Comparison of ENCODE assay signal across 8 cellular contexts in genomic region chr11:102268083-102268984, GRCh38. TPM values are rescaled to one million over a fixed set of nuclear protein-coding genes. Genes with fewer than 3 reads are reported as not detected.
DNase-seq lines count a peak whose midpoint lies in the region; TF ChIP-seq lines count a peak whose summit lies in the region.

No MANE protein-coding gene starts in this region.

- peak overlapping the region in 3 of 5 donors; percentile 4 to 51 (median 33) for H3K27ac ChIP-seq in adrenal gland
- H3K27ac ChIP-seq in smooth muscle cell (ENCODE audit: low read depth): peak overlapping the region; percentile 34

- TF ChIP-seq CTCF in adrenal gland (IDR thresholded peaks at IDR 0.05) (peak; percentile 38 to 59 (median 53)), smooth muscle cell (IDR thresholded peaks at IDR 0.05; ENCODE audit: borderline replicate concordance, insufficient read depth, poor library complexity, severe bottlenecking) (peak; percentile 14)

- peak overlapping the region; percentile 49 for H2AFZ ChIP-seq in smooth muscle cell (ENCODE audit: low read depth)

- 26 to 44% (median 29%) methylated on average over 17 to 39 of the region's 39 CpGs for WGBS in adrenal gland, 4 donors
- 21% methylated on average over 35 of the region's 39 CpGs for WGBS in smooth muscle cell (ENCODE audit: low lambda C conversion rate)

- no peaks in the 10 kb centered on the region for H3K36me3 ChIP-seq in adrenal gland (replicated peaks in 1 of 2)
- H3K36me3 ChIP-seq in smooth muscle cell (ENCODE audit: low read depth): no peaks in the 10 kb centered on the region

- H3K79me2 ChIP-seq in smooth muscle cell (ENCODE audit: low read depth): no peaks in the 10 kb centered on the region

- DNase-seq in ELF-1 (ENCODE audit: low read depth, low spot score): peak; percentile 92
- DNase-seq in H4 (ENCODE audit: low spot score): peak; percentile 67
- DNase-seq in M059J (ENCODE audit: low read depth): peak; percentile 94
- DNase-seq in T follicular helper cell (ENCODE audit: low read depth): peak; percentile 84
- DNase-seq in adrenal gland: peak; percentile 85 to 94 (median 90)
- peak; percentile 76 for DNase-seq in iPS DF 4.7 (ENCODE audit: extremely low read depth, low spot score)
- peak; percentile 11 for DNase-seq in smooth muscle cell (lab: John Stamatoyannopoulos, UW; ENCODE audit: unreplicated experiment)
- no peak for DNase-seq in NCI-H510A (lab: John Stamatoyannopoulos, UW)

- peak overlapping the region; percentile 83 for H3K4me2 ChIP-seq in smooth muscle cell

- H3K27me3 ChIP-seq in adrenal gland (no peaks in the 10 kb centered on the region), smooth muscle cell (ENCODE audit: low read depth) (no peaks in the 10 kb centered on the region)

- H3K9ac ChIP-seq in smooth muscle cell (ENCODE audit: low read depth): no peak overlapping the region

- H3K4me3 ChIP-seq in adrenal gland (peak overlapping the region in 2 of 4 donors; percentile 6 to 49), smooth muscle cell (peak overlapping the region; percentile 45)

- intact Hi-C loops in adrenal gland (cut with DNase I): loop anchor here in 1 of 2 donors (10.0 kb wide), 1 partner anchor 164 kb away; no protein-coding TSS in a partner anchor

- H3F3A ChIP-seq in smooth muscle cell (ENCODE audit: low read depth): peaks cover 8% of the 10 kb centered on the region

- H3K9me3 ChIP-seq in adrenal gland (replicated peaks in 1 of 3) (no peaks in the 10 kb centered on the region), smooth muscle cell (replicated peaks; ENCODE audit: low read depth) (no peaks in the 10 kb centered on the region)

- no peak for TF ChIP-seq POLR2A in adrenal gland (IDR thresholded peaks at IDR 0.05)

- no peaks in the 10 kb centered on the region for H4K20me1 ChIP-seq in smooth muscle cell (ENCODE audit: low read depth)

- peaks cover 3 to 4% of the 10 kb centered on the region in 2 donors for H3K4me1 ChIP-seq in adrenal gland (replicated peaks in 1 of 2)
- peaks cover 8% of the 10 kb centered on the region for H3K4me1 ChIP-seq in smooth muscle cell (ENCODE audit: low read depth)

RNA-seq across cellular contexts. Expression of gene BIRC3, which starts 49.0 kb away (rescaled TPM):
- total RNA-seq in H4 (2014; rRNA removed; shearing (Covaris generic)): 0.27 and 0.89 TPM in 2 replicates
- 5.3 and 8.7 TPM in 2 replicates for total RNA-seq in M059J (2014; rRNA removed; shearing (Covaris generic))
- 1 to 10 TPM in 7 of 8 donors, under 1 TPM in 1; 0.48 to 8.6 (median 2.8) TPM for total RNA-seq in adrenal gland
- 1 to 10 TPM; 2.9 to 7.6 (median 3.9) TPM for polyA plus RNA-seq in adrenal gland
- 1.6 and 1.7 TPM in 2 replicates for total RNA-seq in smooth muscle cell
- polyA plus RNA-seq in smooth muscle cell: 0.74 and 0.94 TPM in 2 replicates
